Comparison of ENCODE assay signal across 1 cellular context in genomic region chr11:1736447-1736992, GRCh38.
A peak's percentile ranks its signal among the peaks of the same experiment; 100 is the strongest.
TF ChIP-seq lines count a peak whose summit lies in the region.

No MANE protein-coding gene starts in this region.

TF ChIP-seq in HEK293, 187 proteins besides CTCF, POLR2A, EP300 and RAD21 (continued from another document):
- TF ChIP-seq ZBTB10 (tag by site-specific recombination; IDR thresholded peaks at IDR 0.05) = no peak
- TF ChIP-seq ZNF548 (tag by site-specific recombination; IDR thresholded peaks at IDR 0.05) = no peak
- no peak for TF ChIP-seq ZIC2 (tag by site-specific recombination; IDR thresholded peaks at IDR 0.05)
- TF ChIP-seq SP2 (tag by site-specific recombination; IDR thresholded peaks at IDR 0.05) = no peak
- TF ChIP-seq EGR2 (tag by site-specific recombination; IDR thresholded peaks at IDR 0.05; ENCODE audit: low read depth) = peak; percentile 93
- TF ChIP-seq ZNF26 (tag by site-specific recombination; IDR thresholded peaks at IDR 0.05) = no peak
- no peak for TF ChIP-seq ZNF610 (tag by site-specific recombination; IDR thresholded peaks at IDR 0.05; ENCODE audit: borderline replicate concordance)
- no peak for TF ChIP-seq ZNF830 (tag by site-specific recombination; IDR thresholded peaks at IDR 0.05; ENCODE audit: low read depth)
- TF ChIP-seq ZNF707 (tag by site-specific recombination; IDR thresholded peaks at IDR 0.05) = no peak
- no peak for TF ChIP-seq PRDM4 (tag by site-specific recombination; IDR thresholded peaks at IDR 0.05)
- peak; percentile 48 for TF ChIP-seq ZNF366 (tag by site-specific recombination; conservative IDR thresholded peaks at IDR 0.05)
- TF ChIP-seq ZNF704 (tag by site-specific recombination; IDR thresholded peaks at IDR 0.05) = no peak
- TF ChIP-seq ZNF324 (tag by site-specific recombination; IDR thresholded peaks at IDR 0.05) = no peak
- TF ChIP-seq ZNF777 (tag by site-specific recombination; IDR thresholded peaks at IDR 0.05; ENCODE audit: borderline replicate concordance) = no peak
- no peak for TF ChIP-seq ZNF280C (tag by site-specific recombination; IDR thresholded peaks at IDR 0.05)
- peak; percentile 69 for TF ChIP-seq ZFHX2 (tag by site-specific recombination; conservative IDR thresholded peaks at IDR 0.05)
- no peak for TF ChIP-seq ZNF121 (tag by site-specific recombination; IDR thresholded peaks at IDR 0.05)
- no peak for TF ChIP-seq ZNF473 (tag by site-specific recombination; IDR thresholded peaks at IDR 0.05)
